ENCODE assay signal across 15 cellular contexts in genomic region chr2:202963712-202964111, GRCh38.
"Had no signal": no experiment of that assay in that cellular context is flagged by ENCODE, and none has a peak within 500 bp of the region (broad histone marks: within the 10 kb centered on the region; RNA-seq: fewer than 3 reads in every experiment).

No MANE protein-coding gene starts in this region.

- DNase-seq: effector CD4-positive, alpha-beta T cell; heart left ventricle; hypothalamus; islet precursor cell; naive B cell; sigmoid colon; stimulated activated naive CD4-positive, alpha-beta T cell treated with Interleukin-2 at 50 U/mL for 16 hours; trophoblast cell had no signal

- FAIRE-seq: frontal cortex had no signal

- H3K27me3 Mint-ChIP-seq: memory B cell, naive B cell had no signal

- ATAC-seq: esophagus mucosa, heart left ventricle, left lobe of liver had no signal

- H3K4me3 Mint-ChIP-seq: memory B cell, naive B cell, nephron had no signal

- H3K27ac Mint-ChIP-seq: memory B cell, nephron had no signal

- H3K4me1 ChIP-seq: sigmoid colon had no signal

- H3K9me3 ChIP-seq: heart left ventricle, neutrophil, sigmoid colon had no signal

- H3K9me3 Mint-ChIP-seq: memory B cell, naive B cell, nephron had no signal

- H3K4me3 ChIP-seq: heart left ventricle, sigmoid colon, skin epidermis had no signal

- H3K27ac ChIP-seq: heart left ventricle, neutrophil, sigmoid colon, skin epidermis had no signal

- H3K27me3 ChIP-seq: heart left ventricle, neutrophil, sigmoid colon had no signal

- H3K4me1 Mint-ChIP-seq: memory B cell, naive B cell, nephron had no signal
